14 cellular contexts compared by ENCODE assay signal in the genomic region with DNA sequence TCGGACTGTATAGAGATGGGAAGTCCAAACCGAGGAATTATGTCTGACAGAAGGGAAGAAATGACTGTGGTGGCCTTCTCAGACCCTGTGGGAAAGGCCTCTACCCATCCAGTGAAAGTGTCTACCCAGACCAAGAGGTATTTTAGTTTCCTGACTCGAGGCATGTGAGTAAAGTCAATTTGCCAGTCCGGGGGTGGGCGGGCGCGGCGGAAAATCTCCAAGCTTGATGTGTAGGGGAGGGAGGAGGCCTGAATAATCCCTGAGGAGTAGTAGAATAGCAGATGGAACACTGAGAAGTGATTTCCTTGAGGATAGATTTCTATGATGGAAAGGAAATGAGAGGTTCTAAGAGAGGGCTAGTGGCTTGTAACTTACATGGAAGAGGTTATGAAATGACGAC. TPM values are rescaled to one million over a fixed set of nuclear protein-coding genes. Genes with fewer than 3 reads are reported as not detected.
"Had no signal": no experiment of that assay in that cellular context is flagged by ENCODE, and none has a peak within 500 bp of the region (broad histone marks: within the 10 kb centered on the region; RNA-seq: fewer than 3 reads in every experiment).

No MANE protein-coding gene starts in this region.

RNA-seq across cellular contexts. Expression of a gene that starts 15.5 kb away (rescaled TPM):
- total RNA-seq: stomach, subcutaneous adipose tissue, suprapubic skin, temporal lobe, thoracic aorta, thyroid gland, tibial nerve, transverse colon, upper lobe of left lung, upper lobe of right lung, ureter, urinary bladder, uterus, vagina had no signal
- polyA plus RNA-seq: stomach, urinary bladder had no signal
